In genomic region chr3:125072310-125072709, GRCh38 we compare ENCODE assay signal across 16 cellular contexts. TPM values are rescaled to one million over a fixed set of nuclear protein-coding genes. Genes with fewer than 3 reads are reported as not detected.
DNase-seq lines count a peak whose midpoint lies in the region; ATAC-seq and TF ChIP-seq lines count a peak whose summit lies in the region.
"Had no signal": no experiment of that assay in that cellular context is flagged by ENCODE, and none has a peak within 500 bp of the region (broad histone marks: within the 10 kb centered on the region; RNA-seq: fewer than 3 reads in every experiment).

No MANE protein-coding gene starts in this region.

- peak; percentile 26 for DNase-seq in AG08396 (ENCODE audit: low spot score)
- DNase-seq in HCEC 1CT = peak; percentile 35
- peak; percentile 46 to 63 for DNase-seq in SJCRH30
- DNase-seq in foreskin fibroblast = peak; percentile 65 to 71
- no peak for DNase-seq in DMS114 treated with DMSO at 0.1 percent for 48 hours (lab: John Stamatoyannopoulos, UW; ENCODE audit: unreplicated experiment)
- DNase-seq in left colon = no peak
- DNase-seq: activated CD4-positive, alpha-beta T cell treated with anti-CD3 and anti-CD28 coated beads for 36 hours; activated naive CD4-positive, alpha-beta T cell treated with anti-CD3 and anti-CD28 coated beads, Interleukin-2, amount 50 U/mL, for 16 hours; effector CD8-positive, alpha-beta T cell; foreskin keratinocyte; naive thymus-derived CD8-positive, alpha-beta T cell; NK-92 treated with Interleukin-12 subunit alpha and Interleukin-12 subunit beta, amount 100 ng/mL, for 24 hours; T-helper 9 cell had no signal

- no peak for TF ChIP-seq CTCF in foreskin fibroblast (IDR thresholded peaks at IDR 0.05; ENCODE audit: low read depth, low read length)

- no peaks in the 10 kb centered on the region for H3K27me3 ChIP-seq in SJCRH30
- H3K27me3 ChIP-seq: breast epithelium, foreskin keratinocyte had no signal

- no peaks in the 10 kb centered on the region for H3K36me3 ChIP-seq in SJCRH30
- H3K36me3 ChIP-seq: breast epithelium had no signal

- no peak overlapping the region for H3K27ac ChIP-seq in SJCRH30
- H3K27ac ChIP-seq: breast epithelium, foreskin keratinocyte had no signal

- intact Hi-C loops in left colon (cut with DNase I, micrococcal nuclease) = no loop called here

- ATAC-seq in HG03135 (IDR thresholded peaks at IDR 0.05; ENCODE audit: unreplicated experiment) (no peak), GM19023 (IDR thresholded peaks at IDR 0.05; ENCODE audit: unreplicated experiment) (no peak), left colon (no peak)
- ATAC-seq: activated CD4-positive, alpha-beta T cell treated with anti-CD3 and anti-CD28 coated beads for 36 hours; foreskin keratinocyte; naive thymus-derived CD8-positive, alpha-beta T cell had no signal

- no peaks in the 10 kb centered on the region for H3K9me3 ChIP-seq in SJCRH30 (replicated peaks)
- H3K9me3 ChIP-seq: breast epithelium had no signal

- H3K4me1 ChIP-seq in SJCRH30 = peaks cover 11% of the 10 kb centered on the region; the same call in 1 of the 2 replicates
- H3K4me1 ChIP-seq: breast epithelium, foreskin keratinocyte had no signal

- H3K4me3 ChIP-seq in SJCRH30 = no peak overlapping the region
- H3K4me3 ChIP-seq in foreskin fibroblast (ENCODE audit: low read depth in 1 of 2, low read length in 2 of 2) = no peak overlapping the region
- H3K4me3 ChIP-seq: breast epithelium had no signal

RNA-seq across cellular contexts. Expression of gene HEG1, which starts 16.5 kb away (rescaled TPM):
- 23.3 and 23.9 TPM in 2 replicates for total RNA-seq in SJCRH30 (2014; rRNA removed; shearing (Covaris generic))
- total RNA-seq in left colon = 10 to 100 TPM in 1 of 2 donors, 1 to 10 TPM in 1; 9.8 to 17.4 TPM

Comparison
In these comparisons a context has a peak if more than half of its experiments do, and no peak if none do; other contexts are left out.
1. DNase-seq: peak in AG08396 (single experiment), HCEC 1CT (single experiment), SJCRH30 (2 of 2) and foreskin fibroblast (2 of 2); none in DMS114 treated with DMSO at 0.1 percent for 48 hours (single experiment) and left colon (0 of 2).